Comparison of ENCODE assay signal across 1 cellular context in genomic region chr4:123807187-123807586, GRCh38.
TF ChIP-seq lines count a peak whose summit lies in the region.

No MANE protein-coding gene starts in this region.

TF ChIP-seq in GM23338, 12 proteins besides CTCF, POLR2A, EP300 and RAD21 (continued from another document):
- TF ChIP-seq REST (IDR thresholded peaks at IDR 0.05; ENCODE audit: unreplicated experiment): no peak
- no peak for TF ChIP-seq ZNF114 (CRISPR knock-in tag; IDR thresholded peaks at IDR 0.05)
- TF ChIP-seq CREB1 (CRISPR knock-in tag; IDR thresholded peaks at IDR 0.05; ENCODE audit: low read depth): no peak
- no peak for TF ChIP-seq NANOG (IDR thresholded peaks at IDR 0.05; ENCODE audit: borderline replicate concordance)
- TF ChIP-seq POLR2AphosphoS5 (IDR thresholded peaks at IDR 0.05; ENCODE audit: low read depth): no peak
- no peak for TF ChIP-seq STAT1 (IDR thresholded peaks at IDR 0.05; ENCODE audit: unreplicated experiment)
